1 cellular context compared by ENCODE assay signal in the genomic region with DNA sequence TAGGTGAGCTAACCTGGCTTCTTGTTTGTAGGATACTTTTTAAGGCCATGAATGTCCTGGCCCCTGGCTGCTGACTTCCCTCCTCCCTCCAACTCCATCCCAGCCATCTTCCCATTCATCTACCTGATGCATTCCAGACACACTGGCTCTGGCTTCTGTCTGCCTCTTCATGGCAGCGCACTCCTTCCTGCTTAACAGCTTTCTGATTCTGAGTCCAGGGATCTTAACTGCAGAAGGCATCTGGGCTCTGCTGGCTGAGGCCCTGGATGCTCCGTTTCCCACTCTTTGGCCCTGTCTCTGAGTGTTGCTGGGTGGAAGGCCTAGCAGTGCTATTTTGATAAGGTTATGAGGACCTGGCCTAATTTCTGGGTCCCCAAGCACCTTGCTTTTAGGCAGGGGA.
TF ChIP-seq lines count a peak whose summit lies in the region.

No MANE protein-coding gene starts in this region.

TF ChIP-seq in WTC11, 78 proteins besides CTCF, POLR2A, EP300 and RAD21 (continued from another document):
- TF ChIP-seq, protein P1, sequence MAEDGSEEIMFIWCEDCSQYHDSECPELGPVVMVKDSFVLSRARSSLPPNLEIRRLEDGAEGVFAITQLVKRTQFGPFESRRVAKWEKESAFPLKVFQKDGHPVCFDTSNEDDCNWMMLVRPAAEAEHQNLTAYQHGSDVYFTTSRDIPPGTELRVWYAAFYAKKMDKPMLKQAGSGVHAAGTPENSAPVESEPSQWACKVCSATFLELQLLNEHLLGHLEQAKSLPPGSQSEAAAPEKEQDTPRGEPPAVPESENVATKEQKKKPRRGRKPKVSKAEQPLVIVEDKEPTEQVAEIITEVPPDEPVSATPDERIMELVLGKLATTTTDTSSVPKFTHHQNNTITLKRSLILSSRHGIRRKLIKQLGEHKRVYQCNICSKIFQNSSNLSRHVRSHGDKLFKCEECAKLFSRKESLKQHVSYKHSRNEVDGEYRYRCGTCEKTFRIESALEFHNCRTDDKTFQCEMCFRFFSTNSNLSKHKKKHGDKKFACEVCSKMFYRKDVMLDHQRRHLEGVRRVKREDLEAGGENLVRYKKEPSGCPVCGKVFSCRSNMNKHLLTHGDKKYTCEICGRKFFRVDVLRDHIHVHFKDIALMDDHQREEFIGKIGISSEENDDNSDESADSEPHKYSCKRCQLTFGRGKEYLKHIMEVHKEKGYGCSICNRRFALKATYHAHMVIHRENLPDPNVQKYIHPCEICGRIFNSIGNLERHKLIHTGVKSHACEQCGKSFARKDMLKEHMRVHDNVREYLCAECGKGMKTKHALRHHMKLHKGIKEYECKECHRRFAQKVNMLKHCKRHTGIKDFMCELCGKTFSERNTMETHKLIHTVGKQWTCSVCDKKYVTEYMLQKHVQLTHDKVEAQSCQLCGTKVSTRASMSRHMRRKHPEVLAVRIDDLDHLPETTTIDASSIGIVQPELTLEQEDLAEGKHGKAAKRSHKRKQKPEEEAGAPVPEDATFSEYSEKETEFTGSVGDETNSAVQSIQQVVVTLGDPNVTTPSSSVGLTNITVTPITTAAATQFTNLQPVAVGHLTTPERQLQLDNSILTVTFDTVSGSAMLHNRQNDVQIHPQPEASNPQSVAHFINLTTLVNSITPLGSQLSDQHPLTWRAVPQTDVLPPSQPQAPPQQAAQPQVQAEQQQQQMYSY (CRISPR knock-in tag; IDR thresholded peaks at IDR 0.05) = no peak
